ENCODE assay signal across 1 cellular context in genomic region chr1:230145505-230145899, GRCh38.
TF ChIP-seq lines count a peak whose summit lies in the region.

No MANE protein-coding gene starts in this region.

TF ChIP-seq in H1, 55 proteins besides CTCF, POLR2A, EP300 and RAD21 (continued from another document):
- TF ChIP-seq SRF (IDR thresholded peaks at IDR 0.05; ENCODE audit: low read depth, low read length) (no peak), PHF8 (conservative IDR thresholded peaks at IDR 0.05; ENCODE audit: low read depth, low read length) (no peak), SP1 (IDR thresholded peaks at IDR 0.05; ENCODE audit: low read depth, low read length) (no peak), CEBPB (IDR thresholded peaks at IDR 0.05; ENCODE audit: low read depth, low read length) (no peak), CBX8 (IDR thresholded peaks at IDR 0.05; ENCODE audit: borderline replicate concordance, low read depth, low read length) (no peak), RFX5 (IDR thresholded peaks at IDR 0.05; ENCODE audit: borderline replicate concordance, low read depth, low read length) (no peak), SIRT6 (IDR thresholded peaks at IDR 0.05; ENCODE audit: low read length) (no peak), SUZ12 (IDR thresholded peaks at IDR 0.05; ENCODE audit: low read length) (no peak), KDM1A (IDR thresholded peaks at IDR 0.05; ENCODE audit: borderline replicate concordance, low read length) (no peak), EGR1 (IDR thresholded peaks at IDR 0.05; ENCODE audit: borderline replicate concordance, low read depth, low read length) (no peak), TAF7 (optimal IDR thresholded peaks at IDR 0.05; ENCODE audit: borderline replicate concordance, low read depth, low read length) (no peak)
TF ChIP-seq in H1: peak in this region for 0.
